In genomic region chr3:141019244-141019643, GRCh38 we compare ENCODE assay signal across 21 cellular contexts. TPM values are rescaled to one million over a fixed set of nuclear protein-coding genes. Genes with fewer than 3 reads are reported as not detected.
"Had no signal": no experiment of that assay in that cellular context is flagged by ENCODE, and none has a peak within 500 bp of the region (broad histone marks: within the 10 kb centered on the region; RNA-seq: fewer than 3 reads in every experiment).

No MANE protein-coding gene starts in this region.

- FAIRE-seq: urothelium cell line had no signal

- H3K4me3 Mint-ChIP-seq: activated CD4-positive, alpha-beta T cell treated with anti-CD3 and anti-CD28 coated beads, Interleukin-2, amount 10 ng/mL, durations not matched to agents 7 days and 5 days; activated naive CD4-positive, alpha-beta T cell treated with anti-CD3 and anti-CD28 coated beads, Interleukin-2, amount 50 U/mL, for 24 hours; naive thymus-derived CD8-positive, alpha-beta T cell; stimulated activated naive B cell treated with anti-CD40 and anti-IgM and Interleukin-4, amounts not matched to agents 10 μg/mL and 1 μg/mL and 100 μg/mL, for 72 hours; T-helper 1 cell treated with Interleukin-12 subunit alpha and Interleukin-12 subunit beta and Interleukin-4 antibody, amounts not matched to agents 30 μg/mL and 1 μg/mL, for 36 hours had no signal

- DNase-seq: activated CD4-positive, alpha-beta T cell treated with anti-CD3 and anti-CD28 coated beads, Interleukin-2, amount 10 ng/mL, durations not matched to agents 7 days and 5 days; activated CD8-positive, alpha-beta memory T cell treated with anti-CD3 and anti-CD28 coated beads for 24 hours; activated CD8-positive, alpha-beta memory T cell treated with anti-CD3 and anti-CD28 coated beads, Interleukin-2, amount 50 U/mL, for 48 hours; activated effector memory CD4-positive, alpha-beta T cell treated with Interleukin-2 at 50 U/mL for 16 hours; activated T-cell treated with anti-CD3 and anti-CD28 coated beads, Interleukin-2, amount 50 U/mL, for 48 hours; gastrocnemius medialis; heart right ventricle; mesendoderm; naive thymus-derived CD8-positive, alpha-beta T cell; occipital lobe; sigmoid colon; stimulated activated CD4-positive, alpha-beta T cell treated with anti-CD3 and anti-CD28 coated beads, Interleukin-4, amount 100 ng/mL, for 4 hours; stimulated activated naive B cell treated with anti-CD40 and anti-IgM and Interleukin-4, amounts not matched to agents 10 μg/mL and 1 μg/mL and 100 μg/mL, for 72 hours; thyroid gland had no signal

- H3K36me3 Mint-ChIP-seq: activated naive CD4-positive, alpha-beta T cell treated with anti-CD3 and anti-CD28 coated beads, Interleukin-2, amount 50 U/mL, for 24 hours; naive thymus-derived CD8-positive, alpha-beta T cell; stimulated activated naive B cell treated with anti-CD40 and anti-IgM and Interleukin-4, amounts not matched to agents 10 μg/mL and 1 μg/mL and 100 μg/mL, for 72 hours had no signal

- H3K27me3 ChIP-seq: ascending aorta, gastrocnemius medialis, heart right ventricle, sigmoid colon, thyroid gland had no signal

- H3K36me3 ChIP-seq: ascending aorta, gastrocnemius medialis, heart right ventricle, sigmoid colon, thyroid gland had no signal

- H3K9me3 ChIP-seq: ascending aorta, gastrocnemius medialis, heart right ventricle, sigmoid colon, thyroid gland had no signal

- H3K27ac Mint-ChIP-seq: activated CD4-positive, alpha-beta T cell treated with anti-CD3 and anti-CD28 coated beads, Interleukin-2, amount 10 ng/mL, durations not matched to agents 7 days and 5 days; activated naive CD4-positive, alpha-beta T cell treated with anti-CD3 and anti-CD28 coated beads, Interleukin-2, amount 50 U/mL, for 24 hours; stimulated activated naive B cell treated with anti-CD40 and anti-IgM and Interleukin-4, amounts not matched to agents 10 μg/mL and 1 μg/mL and 100 μg/mL, for 72 hours; T-helper 1 cell treated with Interleukin-12 subunit alpha and Interleukin-12 subunit beta and Interleukin-4 antibody, amounts not matched to agents 30 μg/mL and 1 μg/mL, for 36 hours had no signal

- H3K4me1 ChIP-seq: ascending aorta, gastrocnemius medialis, heart right ventricle, sigmoid colon, thyroid gland had no signal

- H3K27me3 Mint-ChIP-seq: naive thymus-derived CD8-positive, alpha-beta T cell had no signal

- H3K4me1 Mint-ChIP-seq: stimulated activated naive B cell treated with anti-CD40 and anti-IgM and Interleukin-4, amounts not matched to agents 10 μg/mL and 1 μg/mL and 100 μg/mL, for 72 hours had no signal

- H3K4me3 ChIP-seq: ascending aorta, coronary artery, gastrocnemius medialis, heart right ventricle, sigmoid colon, thyroid gland had no signal

- H3K9me3 Mint-ChIP-seq: activated CD4-positive, alpha-beta T cell treated with anti-CD3 and anti-CD28 coated beads, Interleukin-2, amount 10 ng/mL, durations not matched to agents 7 days and 5 days; activated naive CD4-positive, alpha-beta T cell treated with anti-CD3 and anti-CD28 coated beads, Interleukin-2, amount 50 U/mL, for 24 hours; naive thymus-derived CD8-positive, alpha-beta T cell had no signal

- ATAC-seq: activated CD4-positive, CD25-positive, alpha-beta regulatory T cell treated with anti-CD3 and anti-CD28 coated beads, Interleukin-2, amount 50 U/mL, for 24 hours; gastrocnemius medialis; naive thymus-derived CD8-positive, alpha-beta T cell; stimulated activated naive B cell treated with anti-CD40 and anti-IgM and Interleukin-4, amounts not matched to agents 10 μg/mL and 1 μg/mL and 100 μg/mL, for 72 hours had no signal

- H3K27ac ChIP-seq: ascending aorta, coronary artery, gastrocnemius medialis, heart right ventricle, sigmoid colon, thyroid gland had no signal

RNA-seq across cellular contexts. Expression of gene SPSB4, which starts 31.9 kb away (rescaled TPM):
- total RNA-seq: activated CD4-positive, alpha-beta T cell treated with anti-CD3 and anti-CD28 coated beads, Interleukin-2, amount 10 ng/mL, durations not matched to agents 7 days and 5 days; ascending aorta; naive thymus-derived CD8-positive, alpha-beta T cell; renal cortical epithelial cell had no signal
- polyA plus RNA-seq: naive thymus-derived CD8-positive, alpha-beta T cell had no signal
